8 cellular contexts compared by ENCODE assay signal in genomic region chr3:39147374-39147709, GRCh38. TPM values are rescaled to one million over a fixed set of nuclear protein-coding genes. Genes with fewer than 3 reads are reported as not detected.
A peak's percentile ranks its signal among the peaks of the same experiment; 100 is the strongest.
DNase-seq lines count a peak whose midpoint lies in the region; ATAC-seq and TF ChIP-seq lines count a peak whose summit lies in the region.

No MANE protein-coding gene starts in this region.

- peak overlapping the region; percentile 99 to 100 (median 100) for H3K27ac Mint-ChIP-seq in CD4-positive, CD25-positive, alpha-beta regulatory T cell
- H3K27ac Mint-ChIP-seq in naive thymus-derived CD4-positive, alpha-beta T cell: peak overlapping the region; percentile 92 to 99 (median 98)

- POLR2A ChIA-PET in naive thymus-derived CD4-positive, alpha-beta T cell (lab: Charles Lee): interaction anchor here (1.2 to 1.6 kb wide), 4 partner anchors 19 to 41 kb away, joined by 3 to 7 read pairs (median 5); partner anchors contain the start of genes GORASP1 and TTC21A

- peak overlapping the region; percentile 90 to 99 (median 94) for H3K4me3 Mint-ChIP-seq in CD4-positive, CD25-positive, alpha-beta regulatory T cell
- H3K4me3 Mint-ChIP-seq in naive thymus-derived CD4-positive, alpha-beta T cell: peak overlapping the region; percentile 85 to 99 (median 95)

- intact Hi-C loops in ascending aorta (cut with DNase I): loop anchor here (2.0 kb wide), 1 partner anchor 41 kb away; the partner anchor contains the start of genes GORASP1 and TTC21A
- intact Hi-C loops in naive thymus-derived CD4-positive, alpha-beta T cell (cut with micrococcal nuclease): loop anchor here in 1 of 2 donors (1.0 to 2.0 kb wide), 2 partner anchors 21 to 39 kb away; no protein-coding TSS in a partner anchor

- no peaks in the 10 kb centered on the region for H3K9me3 ChIP-seq in CD4-positive, CD25-positive, alpha-beta regulatory T cell (ENCODE audit: control insufficient read depth in 2 of 2, low read length in 2 of 2)
- H3K9me3 ChIP-seq in ascending aorta: no peaks in the 10 kb centered on the region
- H3K9me3 ChIP-seq in naive thymus-derived CD4-positive, alpha-beta T cell (ENCODE audit: control insufficient read depth in 2 of 3, low read length in 3 of 3): no peaks in the 10 kb centered on the region

- no peaks in the 10 kb centered on the region for H3K27me3 ChIP-seq in CD4-positive, CD25-positive, alpha-beta regulatory T cell (ENCODE audit: control insufficient read depth, insufficient read depth, low read length)
- no peaks in the 10 kb centered on the region for H3K27me3 ChIP-seq in ascending aorta
- H3K27me3 ChIP-seq in naive thymus-derived CD4-positive, alpha-beta T cell (ENCODE audit: control insufficient read depth in 2 of 2, insufficient read depth in 2 of 2, low read length in 2 of 2): no peaks in the 10 kb centered on the region

- H3K27ac ChIP-seq in CD4-positive, CD25-positive, alpha-beta regulatory T cell (ENCODE audit: insufficient read depth, low read length, poor library complexity, severe bottlenecking): peak overlapping the region; percentile 82
- H3K27ac ChIP-seq in ascending aorta: peak overlapping the region; percentile 97 to 99
- peak overlapping the region; percentile 64 for H3K27ac ChIP-seq in naive thymus-derived CD4-positive, alpha-beta T cell (ENCODE audit: low read depth, low read length)

- peaks cover 71% of the 10 kb centered on the region for H3K4me1 ChIP-seq in CD4-positive, CD25-positive, alpha-beta regulatory T cell (ENCODE audit: control insufficient read depth, insufficient read depth, low read length, poor library complexity, severe bottlenecking)
- H3K4me1 ChIP-seq in ascending aorta: peaks cover 41 to 52% of the 10 kb centered on the region in 2 donors
- peaks cover 54 to 63% of the 10 kb centered on the region in 2 donors for H3K4me1 ChIP-seq in naive thymus-derived CD4-positive, alpha-beta T cell (ENCODE audit: control insufficient read depth in 2 of 2, insufficient read depth in 2 of 2, low read length in 2 of 2)

- CTCF ChIA-PET in naive thymus-derived CD4-positive, alpha-beta T cell (lab: Charles Lee): interaction anchor here (0.9 to 1.2 kb wide), 3 partner anchors 16 to 145 kb away, joined by 3 to 4 read pairs (median 3); no protein-coding TSS in a partner anchor

- no peak for ATAC-seq in CD4-positive, CD25-positive, alpha-beta regulatory T cell (ENCODE audit: low read depth in 2 of 2)
- ATAC-seq in HG02610 (IDR thresholded peaks at IDR 0.05; ENCODE audit: unreplicated experiment) (peak; percentile 1), HG02763 (IDR thresholded peaks at IDR 0.05; ENCODE audit: unreplicated experiment) (no peak)
- ATAC-seq in naive thymus-derived CD4-positive, alpha-beta T cell: peak; percentile 4

- H3K36me3 ChIP-seq in CD4-positive, CD25-positive, alpha-beta regulatory T cell (ENCODE audit: control insufficient read depth, insufficient read depth, low read length): peaks cover 40% of the 10 kb centered on the region
- H3K36me3 ChIP-seq in ascending aorta: peaks cover 41 to 42% of the 10 kb centered on the region in 2 donors
- peaks cover 16 to 45% (median 16%) of the 10 kb centered on the region in 3 experiments for H3K36me3 ChIP-seq in naive thymus-derived CD4-positive, alpha-beta T cell (ENCODE audit: control insufficient read depth in 2 of 3, insufficient read depth in 3 of 3, low read length in 3 of 3)

- no peak for TF ChIP-seq CTCF in ascending aorta (IDR thresholded peaks at IDR 0.05)

- H3K36me3 Mint-ChIP-seq in CD4-positive, CD25-positive, alpha-beta regulatory T cell: peaks cover 38% of the 10 kb centered on the region
- peaks cover 6 to 27% (median 21%) of the 10 kb centered on the region in 5 donors for H3K36me3 Mint-ChIP-seq in naive thymus-derived CD4-positive, alpha-beta T cell

- DNase-seq in CD4-positive, CD25-positive, alpha-beta regulatory T cell: no peak
- DNase-seq in ascending aorta (ENCODE audit: low spot score in 2 of 2) (no peak), globus pallidus (ENCODE audit: low spot score) (no peak), NCI-H1417 treated with DMSO at 0.1 percent for 48 hours (lab: John Stamatoyannopoulos, UW) (no peak), kidney tubule cell (ENCODE audit: low spot score) (no peak)
- no peak for DNase-seq in naive thymus-derived CD4-positive, alpha-beta T cell

- H3K27me3 Mint-ChIP-seq in CD4-positive, CD25-positive, alpha-beta regulatory T cell: no peaks in the 10 kb centered on the region
- no peaks in the 10 kb centered on the region for H3K27me3 Mint-ChIP-seq in naive thymus-derived CD4-positive, alpha-beta T cell

- H3K9me3 Mint-ChIP-seq in CD4-positive, CD25-positive, alpha-beta regulatory T cell: peaks cover 0 to 3% (median 0%) of the 10 kb centered on the region in 7 donors
- peaks cover 0 to 2% (median 0%) of the 10 kb centered on the region in 11 donors for H3K9me3 Mint-ChIP-seq in naive thymus-derived CD4-positive, alpha-beta T cell

- peak overlapping the region; percentile 91 for H3K4me3 ChIP-seq in CD4-positive, CD25-positive, alpha-beta regulatory T cell (ENCODE audit: low read depth, low read length)
- peak overlapping the region; percentile 36 to 91 for H3K4me3 ChIP-seq in ascending aorta
- H3K4me3 ChIP-seq in naive thymus-derived CD4-positive, alpha-beta T cell (ENCODE audit: low read length): peak overlapping the region; percentile 59

- peaks cover 21 to 86% (median 60%) of the 10 kb centered on the region in 4 donors for H3K4me1 Mint-ChIP-seq in CD4-positive, CD25-positive, alpha-beta regulatory T cell
- H3K4me1 Mint-ChIP-seq in naive thymus-derived CD4-positive, alpha-beta T cell: peaks cover 68 to 83% (median 76%) of the 10 kb centered on the region in 7 donors

RNA-seq across cellular contexts. Expression of gene CSRNP1, which starts 6.0 kb away (rescaled TPM):
- total RNA-seq in CD4-positive, CD25-positive, alpha-beta regulatory T cell: 300 TPM
- 10 to 100 TPM; 12.5 to 24.1 (median 14.7) TPM for polyA plus RNA-seq in CD4-positive, CD25-positive, alpha-beta regulatory T cell
- total RNA-seq in ascending aorta: 176 TPM
- total RNA-seq in naive thymus-derived CD4-positive, alpha-beta T cell: 100 to 1,000 TPM in 2 of 5 experiments, 10 to 100 TPM in 3; 13.7 to 319 (median 22.9) TPM
- 10 to 100 TPM in 1 of 2 donors, 1 to 10 TPM in 1; 9.8 to 12.1 TPM for polyA plus RNA-seq in naive thymus-derived CD4-positive, alpha-beta T cell

RNA-seq across cellular contexts. Expression of gene TTC21A, which starts 39.9 kb away (rescaled TPM):
- 4.1 TPM for total RNA-seq in CD4-positive, CD25-positive, alpha-beta regulatory T cell
- polyA plus RNA-seq in CD4-positive, CD25-positive, alpha-beta regulatory T cell: 1 to 10 TPM in 2 of 4 donors, under 1 TPM in 2; 0.41 to 2.7 (median 1.0) TPM
- 0.43 TPM for total RNA-seq in ascending aorta
- total RNA-seq in naive thymus-derived CD4-positive, alpha-beta T cell: 1 to 10 TPM; 2.8 to 9.7 (median 5.3) TPM
- under 1 TPM; 0.37 to 0.63 TPM for polyA plus RNA-seq in naive thymus-derived CD4-positive, alpha-beta T cell

RNA-seq across cellular contexts. Expression of gene GORASP1, which starts 39.9 kb away (rescaled TPM):
- total RNA-seq in CD4-positive, CD25-positive, alpha-beta regulatory T cell: 34.0 TPM
- polyA plus RNA-seq in CD4-positive, CD25-positive, alpha-beta regulatory T cell: 10 to 100 TPM; 18.5 to 29.7 (median 20.5) TPM
- 186 TPM for total RNA-seq in ascending aorta
- total RNA-seq in naive thymus-derived CD4-positive, alpha-beta T cell: 10 to 100 TPM; 28.2 to 58.5 (median 44.6) TPM
- polyA plus RNA-seq in naive thymus-derived CD4-positive, alpha-beta T cell: 10 to 100 TPM; 14.8 to 22.0 TPM

RNA-seq across cellular contexts. Expression of gene XIRP1, which starts 45.1 kb away (rescaled TPM):
- total RNA-seq in CD4-positive, CD25-positive, alpha-beta regulatory T cell: not detected
- not detected for polyA plus RNA-seq in CD4-positive, CD25-positive, alpha-beta regulatory T cell
- total RNA-seq in ascending aorta: not detected
- under 1 TPM in 1 of 5 experiments, not detected in 4; 0.07 TPM for total RNA-seq in naive thymus-derived CD4-positive, alpha-beta T cell
- polyA plus RNA-seq in naive thymus-derived CD4-positive, alpha-beta T cell: not detected

Comparison
In these comparisons a context has a peak if more than half of its experiments do, and no peak if none do; other contexts are left out.
1. ATAC-seq: peak in HG02610 (single experiment) and naive thymus-derived CD4-positive, alpha-beta T cell (single experiment); none in CD4-positive, CD25-positive, alpha-beta regulatory T cell (0 of 2) and HG02763 (single experiment).
2. Peak in every context shown above with its lines, with median percentiles within 50 percentile points of each other: H3K27ac ChIP-seq and H3K4me3 ChIP-seq.